In genomic region chr12:58419182-58419760, GRCh38 we compare ENCODE assay signal across 15 cellular contexts.
A peak's percentile ranks its signal among the peaks of the same experiment; 100 is the strongest.
DNase-seq lines count a peak whose midpoint lies in the region; ATAC-seq and TF ChIP-seq lines count a peak whose summit lies in the region.
"Had no signal": no experiment of that assay in that cellular context is flagged by ENCODE, and none has a peak within 500 bp of the region (broad histone marks: within the 10 kb centered on the region; RNA-seq: fewer than 3 reads in every experiment).

No MANE protein-coding gene starts in this region.

- no peaks in the 10 kb centered on the region for H3K27me3 ChIP-seq in GM23338 (ENCODE audit: insufficient read depth)
- no peaks in the 10 kb centered on the region for H3K27me3 ChIP-seq in RWPE2 (ENCODE audit: insufficient read depth, poor library complexity, severe bottlenecking)
- peaks cover 11% of the 10 kb centered on the region for H3K27me3 ChIP-seq in neural progenitor cell
- no peaks in the 10 kb centered on the region for H3K27me3 ChIP-seq in transverse colon

- H3K36me3 Mint-ChIP-seq in GM23338 (ENCODE audit: low read depth) (no peaks in the 10 kb centered on the region), neural progenitor cell (no peaks in the 10 kb centered on the region)
- no peaks in the 10 kb centered on the region for H3K36me3 Mint-ChIP-seq in activated T-helper 17 cell treated with anti-CD3 and anti-CD28 coated beads, Interleukin-2, amount 50 U/mL, for 72 hours (ENCODE audit: low read depth)
- H3K36me3 Mint-ChIP-seq: CD14-positive monocyte had no signal

- no peak overlapping the region for H3K4me3 Mint-ChIP-seq in GM23338
- no peak overlapping the region for H3K4me3 Mint-ChIP-seq in neural progenitor cell
- no peak overlapping the region for H3K4me3 Mint-ChIP-seq in activated T-helper 17 cell treated with anti-CD3 and anti-CD28 coated beads, Interleukin-2, amount 50 U/mL, for 72 hours
- H3K4me3 Mint-ChIP-seq: CD14-positive monocyte had no signal

- ATAC-seq in GM23338 (no peak), RWPE2 (ENCODE audit: low read depth) (no peak), GM18502 (IDR thresholded peaks at IDR 0.05; ENCODE audit: poor library complexity, unreplicated experiment) (no peak)
- no peak for ATAC-seq in activated T-helper 17 cell treated with anti-CD3 and anti-CD28 coated beads, Interleukin-2, amount 50 U/mL, for 72 hours (replicated peaks)
- ATAC-seq: K562 had no signal

- H3K27me3 Mint-ChIP-seq in GM23338 (ENCODE audit: insufficient read depth, low read depth, poor library complexity) = no peaks in the 10 kb centered on the region
- peaks cover 6% of the 10 kb centered on the region for H3K27me3 Mint-ChIP-seq in neural progenitor cell (ENCODE audit: insufficient read depth, low read depth)
- H3K27me3 Mint-ChIP-seq in activated T-helper 17 cell treated with anti-CD3 and anti-CD28 coated beads, Interleukin-2, amount 50 U/mL, for 72 hours = peaks cover 7% of the 10 kb centered on the region

- no peak for DNase-seq in GM23338 (ENCODE audit: low spot score)
- DNase-seq in RWPE2 (ENCODE audit: low spot score) = no peak
- DNase-seq in erythroblast (lab: John Stamatoyannopoulos, UW) = peak; percentile 68 to 92
- DNase-seq in neural progenitor cell (ENCODE audit: low spot score) = no peak
- DNase-seq in retina = no peak
- no peak for DNase-seq in transverse colon
- DNase-seq: DMS53, NCI-H1048, NCI-H1694, NCI-H446 treated with DMSO at 0.1 percent for 48 hours, NCI-H774 had no signal

- H3K4me1 ChIP-seq in GM23338 (ENCODE audit: insufficient read depth) (peaks cover 29% of the 10 kb centered on the region), RWPE2 (ENCODE audit: insufficient read depth, poor library complexity, severe bottlenecking) (peaks cover 34% of the 10 kb centered on the region), neural progenitor cell (peaks cover 22% of the 10 kb centered on the region), transverse colon (no peaks in the 10 kb centered on the region)

- TF ChIP-seq POLR2A in erythroblast (IDR thresholded peaks at IDR 0.05; ENCODE audit: low read length) (no peak), transverse colon (IDR thresholded peaks at IDR 0.05) (no peak)

- no peaks in the 10 kb centered on the region for H3K9me3 Mint-ChIP-seq in GM23338
- peaks cover 7% of the 10 kb centered on the region for H3K9me3 Mint-ChIP-seq in neural progenitor cell
- peaks cover 5% of the 10 kb centered on the region for H3K9me3 Mint-ChIP-seq in activated T-helper 17 cell treated with anti-CD3 and anti-CD28 coated beads, Interleukin-2, amount 50 U/mL, for 72 hours

- H3K4me3 ChIP-seq in GM23338 (no peak overlapping the region), RWPE2 (ENCODE audit: severe bottlenecking) (no peak overlapping the region), neural progenitor cell (no peak overlapping the region), transverse colon (no peak overlapping the region)
- H3K4me3 ChIP-seq: K562 had no signal

- TF ChIP-seq EP300 in transverse colon (IDR thresholded peaks at IDR 0.05; ENCODE audit: low read depth) = no peak

- no peak overlapping the region for H3K27ac Mint-ChIP-seq in GM23338
- H3K27ac Mint-ChIP-seq in neural progenitor cell = no peak overlapping the region
- H3K27ac Mint-ChIP-seq in activated T-helper 17 cell treated with anti-CD3 and anti-CD28 coated beads, Interleukin-2, amount 50 U/mL, for 72 hours = no peak overlapping the region

- TF ChIP-seq CTCF in GM23338 (conservative IDR thresholded peaks at IDR 0.05; ENCODE audit: low read depth in 2 of 2) (no peak), RWPE2 (IDR thresholded peaks at IDR 0.05; ENCODE audit: poor library complexity, severe bottlenecking) (no peak), neural progenitor cell (IDR thresholded peaks at IDR 0.05) (no peak), transverse colon (IDR thresholded peaks at IDR 0.05) (no peak)

- 84 to 90% methylated on average over 5 to 13 of the region's 13 CpGs for WGBS in transverse colon (ENCODE audit: low coverage in 1 of 2), 2 donors

- H3F3A ChIP-seq in GM23338 (replicated peaks; ENCODE audit: low read depth) = no peaks in the 10 kb centered on the region
- peaks cover under 1% of the 10 kb centered on the region for H3F3A ChIP-seq in neural progenitor cell (ENCODE audit: low read depth)

- H3K9me2 ChIP-seq in GM23338 (ENCODE audit: insufficient read depth) = no peaks in the 10 kb centered on the region

- no peaks in the 10 kb centered on the region for H3K36me3 ChIP-seq in GM23338 (ENCODE audit: insufficient read depth)
- H3K36me3 ChIP-seq in RWPE2 (ENCODE audit: low read depth) = no peaks in the 10 kb centered on the region
- H3K36me3 ChIP-seq in neural progenitor cell = no peaks in the 10 kb centered on the region
- H3K36me3 ChIP-seq in transverse colon = no peaks in the 10 kb centered on the region

- H3K79me2 ChIP-seq in GM23338 (replicated peaks; ENCODE audit: insufficient read depth) (no peaks in the 10 kb centered on the region), neural progenitor cell (ENCODE audit: low read depth) (no peaks in the 10 kb centered on the region)

- H3K9ac ChIP-seq in neural progenitor cell = no peak overlapping the region

- intact Hi-C loops in transverse colon (cut with DNase I; ENCODE audit: low total_unique reads) = no loop called here

- peaks cover 26% of the 10 kb centered on the region for H3K4me1 Mint-ChIP-seq in GM23338
- peaks cover 10% of the 10 kb centered on the region for H3K4me1 Mint-ChIP-seq in neural progenitor cell
- H3K4me1 Mint-ChIP-seq in activated T-helper 17 cell treated with anti-CD3 and anti-CD28 coated beads, Interleukin-2, amount 50 U/mL, for 72 hours = no peaks in the 10 kb centered on the region
- H3K4me1 Mint-ChIP-seq: CD14-positive monocyte had no signal

- H3K9me3 ChIP-seq in RWPE2 (ENCODE audit: severe bottlenecking) (no peaks in the 10 kb centered on the region), neural progenitor cell (ENCODE audit: low read depth) (no peaks in the 10 kb centered on the region), transverse colon (no peaks in the 10 kb centered on the region)

- no peaks in the 10 kb centered on the region for H4K20me1 ChIP-seq in GM23338 (replicated peaks; ENCODE audit: insufficient read depth)
- H4K20me1 ChIP-seq in neural progenitor cell (ENCODE audit: low read depth) = no peaks in the 10 kb centered on the region

- H2AFZ ChIP-seq in GM23338 (peak overlapping the region; percentile 72; the same call in 1 of the 2 replicates), neural progenitor cell (replicated peaks) (peak overlapping the region; percentile 27)

- in situ Hi-C loops in transverse colon (cut with MboI; ENCODE audit: low pct_ligation_motif_present in 1 of 4, low pct_unique_long_range_greater_than_20kb in 1 of 4, low sequenced_read_pairs in 3 of 4) = no loop called here

- H3K4me2 ChIP-seq in GM23338 (no peak overlapping the region), neural progenitor cell (no peak overlapping the region)

- H3K27ac ChIP-seq in GM23338 (ENCODE audit: low read depth) (no peak overlapping the region), RWPE2 (ENCODE audit: poor library complexity, severe bottlenecking) (peak overlapping the region; percentile 50), neural progenitor cell (no peak overlapping the region), transverse colon (no peak overlapping the region)

TF ChIP-seq in GM23338, 12 proteins besides CTCF, POLR2A, EP300 and RAD21 (continues in another document):
- TF ChIP-seq NANOG (IDR thresholded peaks at IDR 0.05; ENCODE audit: borderline replicate concordance) (no peak), EZH2 (IDR thresholded peaks at IDR 0.05; ENCODE audit: low read depth, unreplicated experiment) (no peak), EZH2phosphoT487 (IDR thresholded peaks at IDR 0.05; ENCODE audit: unreplicated experiment) (no peak), JUNB (IDR thresholded peaks at IDR 0.05; ENCODE audit: unreplicated experiment) (no peak), CREB1 (CRISPR knock-in tag; IDR thresholded peaks at IDR 0.05; ENCODE audit: low read depth) (no peak), ZNF331 (CRISPR knock-in tag; IDR thresholded peaks at IDR 0.05; ENCODE audit: low read depth) (no peak), REST (IDR thresholded peaks at IDR 0.05; ENCODE audit: unreplicated experiment) (no peak)

Comparison
In these comparisons a context has a peak if more than half of its experiments do, and no peak if none do; other contexts are left out.
1. DNase-seq: peak in erythroblast (2 of 2); none in GM23338 (single experiment), RWPE2 (single experiment), neural progenitor cell (single experiment), retina (single experiment) and transverse colon (single experiment).